Comparison of ENCODE assay signal across 24 cellular contexts in the genomic region with DNA sequence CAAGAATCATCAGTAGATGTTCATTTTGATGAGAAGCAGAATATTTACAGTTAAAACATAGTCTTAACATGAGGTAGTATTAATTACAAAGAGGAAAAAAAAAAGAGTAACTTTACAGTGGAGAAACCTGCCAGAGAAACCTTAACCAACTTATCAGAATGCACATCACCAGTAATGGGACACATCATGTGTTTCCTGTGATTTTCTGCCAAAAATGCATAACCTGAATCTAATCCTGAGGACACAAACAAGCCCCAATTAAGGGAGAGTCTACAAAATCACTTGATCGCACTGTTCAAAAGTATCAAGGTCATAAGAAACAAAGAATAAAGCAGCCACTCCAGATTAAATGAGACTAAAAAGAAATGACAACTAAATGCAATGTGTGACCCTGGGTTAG. TPM values are rescaled to one million over a fixed set of nuclear protein-coding genes. Genes with fewer than 3 reads are reported as not detected.
DNase-seq lines count a peak whose midpoint lies in the region; ATAC-seq, FAIRE-seq and TF ChIP-seq lines count a peak whose summit lies in the region.
"Had no signal": no experiment of that assay in that cellular context is flagged by ENCODE, and none has a peak within 500 bp of the region (broad histone marks: within the 10 kb centered on the region; RNA-seq: fewer than 3 reads in every experiment).

No MANE protein-coding gene starts in this region.

- intact Hi-C loops in posterior vena cava (cut with DNase I): no loop called here
- intact Hi-C loops in pancreas (cut with DNase I): no loop called here

- no peaks in the 10 kb centered on the region for H3K4me1 Mint-ChIP-seq in activated T-cell treated with anti-CD3 and anti-CD28 coated beads, Interleukin-2, amount 50 U/mL, for 72 hours (ENCODE audit: low read depth)

- no peaks in the 10 kb centered on the region for H3K9me3 Mint-ChIP-seq in activated T-cell treated with anti-CD3 and anti-CD28 coated beads, Interleukin-2, amount 50 U/mL, for 72 hours

- H3K27me3 Mint-ChIP-seq in activated T-cell treated with anti-CD3 and anti-CD28 coated beads, Interleukin-2, amount 50 U/mL, for 72 hours (ENCODE audit: low read depth): no peaks in the 10 kb centered on the region

- no peaks in the 10 kb centered on the region for H3K9me3 ChIP-seq in pancreas
- H3K9me3 ChIP-seq: BE2C had no signal

- FAIRE-seq in pancreas (lab: Jason Lieb, UNC): no peak
- FAIRE-seq: GM18507 had no signal

- WGBS in pancreas, 2 donors: 34 to 41% methylated on average over 1 of the region's 1 CpG

- peaks cover 0 to 5% (median 2%) of the 10 kb centered on the region in 3 donors for H3K4me1 ChIP-seq in pancreas

- H3K27me3 ChIP-seq in pancreas: no peaks in the 10 kb centered on the region
- H3K27me3 ChIP-seq: BE2C had no signal

- peak overlapping the region; percentile 72 for H3K27ac Mint-ChIP-seq in activated T-cell treated with anti-CD3 and anti-CD28 coated beads, Interleukin-2, amount 50 U/mL, for 72 hours

- H3K36me3 ChIP-seq in pancreas: peaks cover 0 to 20% (median 0%) of the 10 kb centered on the region in 3 donors

- H3K4me3 ChIP-seq in retinal pigment epithelial cell (ENCODE audit: low read length) (no peak overlapping the region), pancreas (no peak overlapping the region)
- H3K4me3 ChIP-seq: GM23248 had no signal

- TF ChIP-seq CTCF in VCaP (conservative IDR thresholded peaks at IDR 0.05) (no peak), retinal pigment epithelial cell (conservative IDR thresholded peaks at IDR 0.05; ENCODE audit: low read depth, low read length) (no peak), pancreas (IDR thresholded peaks at IDR 0.05) (no peak)

- no peak for ATAC-seq in activated T-cell treated with anti-CD3 and anti-CD28 coated beads, Interleukin-2, amount 50 U/mL, for 72 hours (replicated peaks in 1 of 2)
- no peak for ATAC-seq in pancreas

- H3K27ac ChIP-seq in VCaP (peak overlapping the region; percentile 73), pancreas (no peak overlapping the region)
- H3K27ac ChIP-seq: 22Rv1, GM23248, RWPE1 had no signal

- no peak for DNase-seq in activated T-cell treated with anti-CD3 and anti-CD28 coated beads, Interleukin-2, amount 50 U/mL, for 72 hours
- DNase-seq in activated T-cell treated with anti-CD3 and anti-CD28 coated beads, Interleukin-2, amount 50 U/mL, for 48 hours: no peak
- DNase-seq in dermis microvascular lymphatic vessel endothelial cell (ENCODE audit: low read depth in 2 of 2) (peak; percentile 6 to 59), retinal pigment epithelial cell (ENCODE audit: low read depth) (peak; percentile 32), posterior vena cava (ENCODE audit: low spot score) (no peak), pancreas (no peak), C1 segment of cervical spinal cord (lab: John Stamatoyannopoulos, UW) (no peak)
- DNase-seq: BE2C, DMS153, DND-41, GM23248, H7, IMR-90, NCI-H1048, NCI-H1417, NCI-H1694, NCI-H2029 treated with DMSO at 0.1 percent for 48 hours, NCI-H2227 treated with DMSO at 0.1 percent for 48 hours, NCI-H526 treated with DMSO at 0.1 percent for 48 hours, SHP77 had no signal

- no peak overlapping the region for H3K4me3 Mint-ChIP-seq in activated T-cell treated with anti-CD3 and anti-CD28 coated beads, Interleukin-2, amount 50 U/mL, for 72 hours

- H3K36me3 Mint-ChIP-seq in activated T-cell treated with anti-CD3 and anti-CD28 coated beads, Interleukin-2, amount 50 U/mL, for 72 hours (ENCODE audit: insufficient read depth in 2 of 2): peaks cover 6 to 9% of the 10 kb centered on the region in 2 donors

RNA-seq across cellular contexts. Expression of gene QRICH2, which starts 18.2 kb away (rescaled TPM):
- 1 to 10 TPM; 3.1 to 4.5 TPM for total RNA-seq in activated T-cell treated with anti-CD3 and anti-CD28 coated beads, Interleukin-2, amount 50 U/mL, for 72 hours
- total RNA-seq in dermis microvascular lymphatic vessel endothelial cell (5.6 and 12.0 TPM in 2 replicates), posterior vena cava (1 to 10 TPM in 1 of 2 donors, under 1 TPM in 1; 0.83 to 1.6 TPM), pancreas (1 to 10 TPM in 5 of 6 donors, under 1 TPM in 1; 0.81 to 2.6 (median 1.6) TPM)
- polyA plus RNA-seq in pancreas: 1 to 10 TPM; 7.4 to 9.2 TPM

RNA-seq across cellular contexts. Expression of gene PRPSAP1, which starts 27.4 kb away (rescaled TPM):
- 10 to 100 TPM; 46.4 to 52.6 TPM for total RNA-seq in activated T-cell treated with anti-CD3 and anti-CD28 coated beads, Interleukin-2, amount 50 U/mL, for 72 hours
- total RNA-seq in dermis microvascular lymphatic vessel endothelial cell: 71.8 and 129 TPM in 2 replicates
- total RNA-seq in posterior vena cava: 10 to 100 TPM; 33.7 to 34.8 TPM
- 10 to 100 TPM; 18.5 to 39.7 (median 24.3) TPM for total RNA-seq in pancreas
- polyA plus RNA-seq in pancreas: 10 to 100 TPM; 26.2 to 43.3 TPM

RNA-seq across cellular contexts. Expression of gene SPHK1, which starts 58.1 kb away (rescaled TPM):
- total RNA-seq in activated T-cell treated with anti-CD3 and anti-CD28 coated beads, Interleukin-2, amount 50 U/mL, for 72 hours: 10 to 100 TPM; 11.6 to 13.9 TPM
- total RNA-seq in dermis microvascular lymphatic vessel endothelial cell (196 and 380 TPM in 2 replicates), posterior vena cava (10 to 100 TPM; 13.8 to 36.6 TPM), pancreas (10 to 100 TPM in 2 of 6 donors, 1 to 10 TPM in 4; 5.1 to 25.4 (median 8.5) TPM)
- 10 to 100 TPM; 30.9 to 46.3 TPM for polyA plus RNA-seq in pancreas

Comparison
In these comparisons a context has a peak if more than half of its experiments do, and no peak if none do; other contexts are left out.
1. DNase-seq: peak in dermis microvascular lymphatic vessel endothelial cell (2 of 2) and retinal pigment epithelial cell (single experiment); none in activated T-cell treated with anti-CD3 and anti-CD28 coated beads, Interleukin-2, amount 50 U/mL, for 72 hours (0 of 2), activated T-cell treated with anti-CD3 and anti-CD28 coated beads, Interleukin-2, amount 50 U/mL, for 48 hours (0 of 2), posterior vena cava (single experiment), pancreas (0 of 6) and C1 segment of cervical spinal cord (0 of 14).